Comparison of ENCODE assay signal across 19 cellular contexts in genomic region chr13:24195626-24196025, GRCh38.
"Had no signal": no experiment of that assay in that cellular context is flagged by ENCODE, and none has a peak within 500 bp of the region (broad histone marks: within the 10 kb centered on the region; RNA-seq: fewer than 3 reads in every experiment).

No MANE protein-coding gene starts in this region.

- DNase-seq: dorsolateral prefrontal cortex; effector CD4-positive, alpha-beta T cell; hypothalamus; immature natural killer cell; left colon; left ventricle myocardium superior; stimulated activated CD4-positive, alpha-beta T cell treated with anti-CD3 and anti-CD28 coated beads, Interleukin-12 subunit alpha, Interleukin-12 subunit beta, amount 100 ng/mL, for 4 hours; stimulated activated CD4-positive, alpha-beta T cell treated with anti-CD3 and anti-CD28 coated beads, Interleukin-1b, Interleukin-23, amount 100 ng/mL, for 48 hours; stimulated activated CD4-positive, alpha-beta T cell treated with anti-CD3 and anti-CD28 coated beads, Interleukin-4, amount 100 ng/mL, for 1 hour; stimulated activated CD8-positive, alpha-beta memory T cell treated with anti-CD3 and anti-CD28 coated beads, Interleukin-4, amount 100 ng/mL, for 48 hours; stimulated activated naive CD4-positive, alpha-beta T cell treated with Interleukin-2 at 50 U/mL for 16 hours; stomach; thyroid gland; trophoblast cell had no signal

- H3K4me3 Mint-ChIP-seq: immature natural killer cell; memory B cell; natural killer cell treated with Interleukin-12 subunit alpha and Interleukin-12 subunit beta and Interleukin-15 and Interleukin-18, amount 100 ng/mL, for 72 hours; neural progenitor cell had no signal

- H3K27ac ChIP-seq: neural progenitor cell, thyroid gland, vagina had no signal

- H3K9me3 Mint-ChIP-seq: immature natural killer cell; memory B cell; natural killer cell treated with Interleukin-12 subunit alpha and Interleukin-12 subunit beta and Interleukin-15 and Interleukin-18, amount 100 ng/mL, for 72 hours had no signal

- H3K27ac Mint-ChIP-seq: memory B cell; natural killer cell treated with Interleukin-12 subunit alpha and Interleukin-12 subunit beta and Interleukin-15 and Interleukin-18, amount 100 ng/mL, for 72 hours; neural progenitor cell had no signal

- H3K4me1 Mint-ChIP-seq: immature natural killer cell had no signal

- H3K36me3 Mint-ChIP-seq: memory B cell; natural killer cell treated with Interleukin-12 subunit alpha and Interleukin-12 subunit beta and Interleukin-15 and Interleukin-18, amount 100 ng/mL, for 72 hours had no signal

- ATAC-seq: left colon; left ventricle myocardium superior; natural killer cell treated with Interleukin-12 subunit alpha and Interleukin-12 subunit beta and Interleukin-15 and Interleukin-18, amount 100 ng/mL, for 72 hours; sciatic nerve had no signal
